In the genomic region with DNA sequence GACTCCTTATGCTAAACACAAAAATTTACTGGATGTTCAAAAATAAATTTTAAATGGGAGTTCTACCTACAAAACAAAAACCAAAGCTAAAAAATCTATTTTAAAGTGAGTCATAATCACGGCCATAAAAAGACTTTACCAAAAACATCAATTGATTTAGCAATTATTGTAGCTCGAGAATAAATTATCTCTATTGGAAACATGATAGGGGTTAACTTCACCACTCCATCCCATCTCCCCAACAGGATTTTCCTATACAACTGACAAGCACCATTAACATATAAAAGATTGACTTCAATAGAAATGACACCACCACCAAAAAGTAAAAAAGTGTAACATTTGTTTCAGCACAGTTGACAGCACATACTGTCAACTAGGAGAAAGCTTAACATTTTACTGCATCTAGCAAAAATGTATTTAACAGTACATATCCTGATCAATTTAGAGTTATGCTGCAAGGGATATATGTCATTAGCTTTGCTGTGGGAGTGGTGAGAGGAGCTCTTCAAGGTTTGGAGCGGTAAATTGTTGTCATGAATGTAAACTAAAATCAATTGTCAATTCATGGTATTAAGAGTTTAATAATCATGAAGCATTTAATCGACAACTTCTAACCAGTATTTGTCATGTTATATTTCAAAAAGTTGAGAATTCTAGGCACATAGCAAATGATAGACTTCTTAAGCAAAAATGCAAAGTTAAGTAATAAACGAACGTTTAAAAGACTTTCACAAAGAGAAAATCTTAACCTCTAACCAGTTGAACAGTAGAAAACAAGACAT, we compare ENCODE assay signal across 7 cellular contexts. TPM values are rescaled to one million over a fixed set of nuclear protein-coding genes. Genes with fewer than 3 reads are reported as not detected.
DNase-seq lines count a peak whose midpoint lies in the region; ATAC-seq lines count a peak whose summit lies in the region.

No MANE protein-coding gene starts in this region.

- no peaks in the 10 kb centered on the region for H3K36me3 ChIP-seq in HUES6 (ENCODE audit: control insufficient read depth, insufficient read depth, low read length)

- H3K4me1 Mint-ChIP-seq in activated naive CD8-positive, alpha-beta T cell (ENCODE audit: low read depth) = peaks cover 57% of the 10 kb centered on the region
- peaks cover 44 to 79% of the 10 kb centered on the region in 2 donors for H3K4me1 Mint-ChIP-seq in immature natural killer cell
- peaks cover 41% of the 10 kb centered on the region for H3K4me1 Mint-ChIP-seq in stimulated activated naive CD8-positive, alpha-beta T cell treated with anti-CD3 and anti-CD28 coated beads, Interleukin-15, amount 100 ng/mL, for 72 hours

- ATAC-seq in stimulated activated naive CD8-positive, alpha-beta T cell treated with anti-CD3 and anti-CD28 coated beads, Interleukin-15, amount 100 ng/mL, for 72 hours = no peak
- no peak for ATAC-seq in HG02623 (IDR thresholded peaks at IDR 0.05; ENCODE audit: unreplicated experiment)

- H3K27ac Mint-ChIP-seq in activated naive CD8-positive, alpha-beta T cell = peak overlapping the region; percentile 46
- H3K27ac Mint-ChIP-seq in immature natural killer cell = peak overlapping the region; percentile 68 to 93 (median 92)
- H3K27ac Mint-ChIP-seq in stimulated activated naive CD8-positive, alpha-beta T cell treated with anti-CD3 and anti-CD28 coated beads, Interleukin-15, amount 100 ng/mL, for 72 hours = no peak overlapping the region

- H3K4me1 ChIP-seq in HUES6 (ENCODE audit: control insufficient read depth, insufficient read depth, low read length) = peaks cover 25% of the 10 kb centered on the region

- H3K27ac ChIP-seq in HUES6 (ENCODE audit: low read depth, low read length) = no peak overlapping the region

- peak overlapping the region; percentile 71 for H3K4me3 ChIP-seq in HUES6 (ENCODE audit: low read depth, low read length)

- no peak overlapping the region for H3K9ac ChIP-seq in HUES6 (ENCODE audit: low read length)

- H3K9me3 ChIP-seq in HUES6 (ENCODE audit: control insufficient read depth, insufficient read depth, low read depth, low read length) = no peaks in the 10 kb centered on the region

- DNase-seq in immature natural killer cell = no peak
- DNase-seq in stimulated activated naive CD8-positive, alpha-beta T cell treated with anti-CD3 and anti-CD28 coated beads, Interleukin-15, amount 100 ng/mL, for 72 hours = no peak
- no peak for DNase-seq in NCI-H2029 (lab: John Stamatoyannopoulos, UW)
- DNase-seq in NCI-H2107 treated with DMSO at 0.1 percent for 48 hours (lab: John Stamatoyannopoulos, UW; ENCODE audit: unreplicated experiment) = no peak

- H3K9me3 Mint-ChIP-seq in activated naive CD8-positive, alpha-beta T cell (ENCODE audit: low read depth) = no peaks in the 10 kb centered on the region
- no peaks in the 10 kb centered on the region for H3K9me3 Mint-ChIP-seq in immature natural killer cell
- no peaks in the 10 kb centered on the region for H3K9me3 Mint-ChIP-seq in stimulated activated naive CD8-positive, alpha-beta T cell treated with anti-CD3 and anti-CD28 coated beads, Interleukin-15, amount 100 ng/mL, for 72 hours

- H3K27me3 Mint-ChIP-seq in activated naive CD8-positive, alpha-beta T cell = no peaks in the 10 kb centered on the region
- H3K27me3 Mint-ChIP-seq in immature natural killer cell (ENCODE audit: low read depth in 3 of 3) = peaks cover 3 to 11% (median 9%) of the 10 kb centered on the region in 3 donors
- H3K27me3 Mint-ChIP-seq in stimulated activated naive CD8-positive, alpha-beta T cell treated with anti-CD3 and anti-CD28 coated beads, Interleukin-15, amount 100 ng/mL, for 72 hours = no peaks in the 10 kb centered on the region

- peak overlapping the region; percentile 92 for H3K4me3 Mint-ChIP-seq in activated naive CD8-positive, alpha-beta T cell
- H3K4me3 Mint-ChIP-seq in immature natural killer cell = peak overlapping the region; percentile 93 to 99 (median 97)
- H3K4me3 Mint-ChIP-seq in stimulated activated naive CD8-positive, alpha-beta T cell treated with anti-CD3 and anti-CD28 coated beads, Interleukin-15, amount 100 ng/mL, for 72 hours = peak overlapping the region; percentile 78 to 92

- no peaks in the 10 kb centered on the region for H3K27me3 ChIP-seq in HUES6 (ENCODE audit: control insufficient read depth, insufficient read depth, low read length)

- H3K36me3 Mint-ChIP-seq in activated naive CD8-positive, alpha-beta T cell = no peaks in the 10 kb centered on the region
- no peaks in the 10 kb centered on the region for H3K36me3 Mint-ChIP-seq in immature natural killer cell

RNA-seq across cellular contexts. Expression of a gene that starts 3.8 kb away (rescaled TPM):
- 10 to 100 TPM; 22.9 to 32.5 (median 27.6) TPM for polyA plus RNA-seq in immature natural killer cell

Comparison
In these comparisons a context has a peak if more than half of its experiments do, and no peak if none do; other contexts are left out.
1. H3K27ac Mint-ChIP-seq: peak in activated naive CD8-positive, alpha-beta T cell (single experiment) and immature natural killer cell (6 of 6); none in stimulated activated naive CD8-positive, alpha-beta T cell treated with anti-CD3 and anti-CD28 coated beads, Interleukin-15, amount 100 ng/mL, for 72 hours (0 of 2).
2. Peak in every context shown above with its lines, with median percentiles within 50 percentile points of each other: H3K4me3 Mint-ChIP-seq.